18 cellular contexts compared by ENCODE assay signal in the genomic region with DNA sequence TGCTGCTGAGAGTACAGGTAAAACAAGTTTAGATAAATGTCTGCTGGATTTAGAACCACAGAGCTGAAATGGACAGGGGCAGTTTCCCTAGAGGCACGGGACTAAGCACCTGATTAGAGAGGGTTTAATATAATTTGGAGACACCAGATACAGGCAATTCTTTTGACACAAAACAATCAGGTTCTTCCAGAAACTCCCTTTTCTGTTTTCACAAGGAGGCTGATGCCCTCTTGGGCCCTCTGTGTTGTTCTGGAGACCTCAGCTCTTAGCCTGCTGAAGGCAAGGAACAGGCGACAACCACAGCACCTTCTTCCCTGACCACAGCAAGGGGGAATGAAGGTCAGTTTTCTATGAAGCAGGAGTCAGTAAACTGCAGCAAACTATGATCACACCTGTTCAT. TPM values are rescaled to one million over a fixed set of nuclear protein-coding genes. Genes with fewer than 3 reads are reported as not detected.
A peak's percentile ranks its signal among the peaks of the same experiment; 100 is the strongest.
DNase-seq lines count a peak whose midpoint lies in the region; ATAC-seq and TF ChIP-seq lines count a peak whose summit lies in the region.
"Had no signal": no experiment of that assay in that cellular context is flagged by ENCODE, and none has a peak within 500 bp of the region (broad histone marks: within the 10 kb centered on the region; RNA-seq: fewer than 3 reads in every experiment).

No MANE protein-coding gene starts in this region.

- no peak overlapping the region for H3K27ac Mint-ChIP-seq in activated T-cell treated with anti-CD3 and anti-CD28 coated beads, Interleukin-2, amount 50 U/mL, for 72 hours
- peak overlapping the region; percentile 99 for H3K27ac Mint-ChIP-seq in activated T-helper 17 cell treated with anti-CD3 and anti-CD28 coated beads, Interleukin-2, amount 50 U/mL, for 72 hours
- H3K27ac Mint-ChIP-seq: B cell; CD8-positive, alpha-beta T cell had no signal

- no peaks in the 10 kb centered on the region for H3F3A ChIP-seq in smooth muscle cell (ENCODE audit: low read depth)

- H3K9me3 Mint-ChIP-seq in activated T-cell treated with anti-CD3 and anti-CD28 coated beads, Interleukin-2, amount 50 U/mL, for 72 hours: no peaks in the 10 kb centered on the region
- H3K9me3 Mint-ChIP-seq in activated T-helper 17 cell treated with anti-CD3 and anti-CD28 coated beads, Interleukin-2, amount 50 U/mL, for 72 hours: peaks cover 4% of the 10 kb centered on the region
- H3K9me3 Mint-ChIP-seq: CD8-positive, alpha-beta T cell had no signal

- peak overlapping the region; percentile 66 to 72 for H3K4me3 Mint-ChIP-seq in activated T-cell treated with anti-CD3 and anti-CD28 coated beads, Interleukin-2, amount 50 U/mL, for 72 hours
- peak overlapping the region; percentile 75 for H3K4me3 Mint-ChIP-seq in activated T-helper 17 cell treated with anti-CD3 and anti-CD28 coated beads, Interleukin-2, amount 50 U/mL, for 72 hours
- H3K4me3 Mint-ChIP-seq: B cell; CD8-positive, alpha-beta T cell had no signal

- no peaks in the 10 kb centered on the region for H3K9me3 ChIP-seq in smooth muscle cell (replicated peaks; ENCODE audit: low read depth)

- peak overlapping the region; percentile 56 for H3K27ac ChIP-seq in smooth muscle cell (ENCODE audit: low read depth)

- H3K4me3 ChIP-seq in smooth muscle cell: no peak overlapping the region

- H4K20me1 ChIP-seq in smooth muscle cell (ENCODE audit: low read depth): no peaks in the 10 kb centered on the region

- H3K79me2 ChIP-seq in smooth muscle cell (ENCODE audit: low read depth): no peaks in the 10 kb centered on the region

- H3K9ac ChIP-seq in smooth muscle cell (ENCODE audit: low read depth): peak overlapping the region; percentile 34

- no peaks in the 10 kb centered on the region for H3K27me3 ChIP-seq in smooth muscle cell (ENCODE audit: low read depth)

- H3K27me3 Mint-ChIP-seq in activated T-cell treated with anti-CD3 and anti-CD28 coated beads, Interleukin-2, amount 50 U/mL, for 72 hours (ENCODE audit: low read depth): no peaks in the 10 kb centered on the region
- H3K27me3 Mint-ChIP-seq in activated T-helper 17 cell treated with anti-CD3 and anti-CD28 coated beads, Interleukin-2, amount 50 U/mL, for 72 hours: no peaks in the 10 kb centered on the region
- H3K27me3 Mint-ChIP-seq: B cell had no signal

- no peak for ATAC-seq in activated T-cell treated with anti-CD3 and anti-CD28 coated beads, Interleukin-2, amount 50 U/mL, for 72 hours (replicated peaks in 1 of 2)
- ATAC-seq in activated T-helper 17 cell treated with anti-CD3 and anti-CD28 coated beads, Interleukin-2, amount 50 U/mL, for 72 hours (replicated peaks): no peak
- no peak for ATAC-seq in GM19467 (IDR thresholded peaks at IDR 0.05; ENCODE audit: unreplicated experiment)
- ATAC-seq: CD8-positive, alpha-beta T cell; PC-3 had no signal

- H2AFZ ChIP-seq in smooth muscle cell (ENCODE audit: low read depth): no peak overlapping the region

- 73% methylated on average over 2 of the region's 2 CpGs for WGBS in smooth muscle cell (ENCODE audit: low lambda C conversion rate)

- H3K4me2 ChIP-seq in smooth muscle cell: no peak overlapping the region

- H3K4me1 ChIP-seq in smooth muscle cell (ENCODE audit: low read depth): no peaks in the 10 kb centered on the region

- no peak for TF ChIP-seq CTCF in smooth muscle cell (IDR thresholded peaks at IDR 0.05; ENCODE audit: borderline replicate concordance, insufficient read depth, poor library complexity, severe bottlenecking)

- no peak for DNase-seq in activated T-cell treated with anti-CD3 and anti-CD28 coated beads, Interleukin-2, amount 50 U/mL, for 72 hours
- no peak for DNase-seq in activated T-cell treated with anti-CD3 and anti-CD28 coated beads, Interleukin-2, amount 50 U/mL, for 1 hour
- DNase-seq in SK-N-DZ (ENCODE audit: low spot score): peak; percentile 54
- no peak for DNase-seq in smooth muscle cell (lab: John Stamatoyannopoulos, UW; ENCODE audit: unreplicated experiment)
- DNase-seq in stimulated activated CD4-positive, alpha-beta T cell treated with anti-CD3 and anti-CD28 coated beads, Interleukin-4, amount 100 ng/mL, for 4 hours: no peak
- DNase-seq: CD8-positive, alpha-beta T cell; DND-41; GDM1; HCEC 1CT; NCI-H1048; NCI-H146; NCI-H2107; NCI-H226; NCI-H526 treated with DMSO at 0.1 percent for 48 hours; PC-3 had no signal

- H3K36me3 ChIP-seq in smooth muscle cell (ENCODE audit: low read depth): no peaks in the 10 kb centered on the region

- peaks cover 6 to 8% of the 10 kb centered on the region in 2 donors for H3K36me3 Mint-ChIP-seq in activated T-cell treated with anti-CD3 and anti-CD28 coated beads, Interleukin-2, amount 50 U/mL, for 72 hours (ENCODE audit: insufficient read depth in 2 of 2)
- H3K36me3 Mint-ChIP-seq in activated T-helper 17 cell treated with anti-CD3 and anti-CD28 coated beads, Interleukin-2, amount 50 U/mL, for 72 hours (ENCODE audit: low read depth): peaks cover 46% of the 10 kb centered on the region
- H3K36me3 Mint-ChIP-seq: CD8-positive, alpha-beta T cell had no signal

- peaks cover 68% of the 10 kb centered on the region for H3K4me1 Mint-ChIP-seq in activated T-cell treated with anti-CD3 and anti-CD28 coated beads, Interleukin-2, amount 50 U/mL, for 72 hours (ENCODE audit: low read depth)
- H3K4me1 Mint-ChIP-seq in activated T-helper 17 cell treated with anti-CD3 and anti-CD28 coated beads, Interleukin-2, amount 50 U/mL, for 72 hours: peaks cover 22% of the 10 kb centered on the region

RNA-seq across cellular contexts. Expression of gene GCNT1, which starts 14.5 kb away (rescaled TPM):
- total RNA-seq in activated T-cell treated with anti-CD3 and anti-CD28 coated beads, Interleukin-2, amount 50 U/mL, for 72 hours: 1 to 10 TPM; 4.2 to 9.7 TPM
- polyA plus RNA-seq in SK-N-DZ (2014; cell fraction: cytosol; rRNA removed): 0.12 and 0.23 TPM in 2 replicates
- 0.22 and 0.25 TPM in 2 replicates for polyA plus RNA-seq in SK-N-DZ (2014; cell fraction: nucleus; rRNA removed)
- 10 to 100 TPM in 1 of 2 donors, 1 to 10 TPM in 1; 8.7 to 11.4 TPM for total RNA-seq in activated T-helper 17 cell treated with anti-CD3 and anti-CD28 coated beads, Interleukin-2, amount 50 U/mL, for 72 hours
- 7.1 and 17.2 TPM in 2 replicates for total RNA-seq in smooth muscle cell
- 4.9 and 5.6 TPM in 2 replicates for polyA plus RNA-seq in smooth muscle cell

RNA-seq across cellular contexts. Expression of gene RFK, which starts 50.3 kb away (rescaled TPM):
- total RNA-seq in activated T-cell treated with anti-CD3 and anti-CD28 coated beads, Interleukin-2, amount 50 U/mL, for 72 hours: 1 to 10 TPM; 6.8 to 9.6 TPM
- polyA plus RNA-seq in SK-N-DZ (2014; cell fraction: cytosol; rRNA removed): 56.4 and 57.5 TPM in 2 replicates
- polyA plus RNA-seq in SK-N-DZ (2014; cell fraction: nucleus; rRNA removed): 13.1 and 15.6 TPM in 2 replicates
- total RNA-seq in activated T-helper 17 cell treated with anti-CD3 and anti-CD28 coated beads, Interleukin-2, amount 50 U/mL, for 72 hours: 10 to 100 TPM in 1 of 2 donors, 1 to 10 TPM in 1; 7.9 to 16.8 TPM
- 22.8 and 25.2 TPM in 2 replicates for total RNA-seq in smooth muscle cell
- 14.2 and 18.3 TPM in 2 replicates for polyA plus RNA-seq in smooth muscle cell
